In genomic region chr1:170800243-170800642, GRCh38 we compare ENCODE assay signal across 3 cellular contexts.
TF ChIP-seq lines count a peak whose summit lies in the region.

No MANE protein-coding gene starts in this region.

TF ChIP-seq in GM23338, 12 proteins besides CTCF, POLR2A, EP300 and RAD21 (continues in another document):
- TF ChIP-seq REST (IDR thresholded peaks at IDR 0.05; ENCODE audit: unreplicated experiment): no peak

TF ChIP-seq in SK-N-SH, 30 proteins besides CTCF, POLR2A, EP300 and RAD21 (continued from another document):
- TF ChIP-seq IRF3 (IDR thresholded peaks at IDR 0.05; ENCODE audit: low read depth, low read length) (no peak), TCF12 (IDR thresholded peaks at IDR 0.05) (peak; percentile 64), POLR2AphosphoS5 (IDR thresholded peaks at IDR 0.05; ENCODE audit: low read depth, low read length) (no peak), JUND (IDR thresholded peaks at IDR 0.05) (peak; percentile 32; the same call in 1 of the 2 replicates), CHD2 (IDR thresholded peaks at IDR 0.05; ENCODE audit: low read length, partially characterized antibody) (no peak), GATA2 (CRISPR knock-in tag; IDR thresholded peaks at IDR 0.05) (no peak), GABPA (IDR thresholded peaks at IDR 0.05; ENCODE audit: low read depth) (no peak), PBX3 (IDR thresholded peaks at IDR 0.05) (0 out of 2 replicates have a peak, but pooled peaks have one; percentile 28), YY1 (IDR thresholded peaks at IDR 0.05; ENCODE audit: low read depth) (no peak), TEAD4 (IDR thresholded peaks at IDR 0.05; ENCODE audit: borderline replicate concordance, insufficient read depth) (no peak), FOXM1 (IDR thresholded peaks at IDR 0.05; ENCODE audit: low read depth) (peak; percentile 53; the same call in 1 of the 2 replicates)
TF ChIP-seq in SK-N-SH: peak in this region for 6.

TF ChIP-seq in WTC11, 78 proteins besides CTCF, POLR2A, EP300 and RAD21 (continued from another document):
- no peak for TF ChIP-seq MLX (CRISPR knock-in tag; IDR thresholded peaks at IDR 0.05)
- TF ChIP-seq IRF1 (CRISPR knock-in tag; IDR thresholded peaks at IDR 0.05): no peak
- TF ChIP-seq STAT6 (CRISPR knock-in tag; conservative IDR thresholded peaks at IDR 0.05; ENCODE audit: low read depth): no peak
- no peak for TF ChIP-seq ELF4 (CRISPR knock-in tag; IDR thresholded peaks at IDR 0.05; ENCODE audit: low read depth)
- no peak for TF ChIP-seq NFATC4 (CRISPR knock-in tag; IDR thresholded peaks at IDR 0.05)
- TF ChIP-seq SMAD4 (CRISPR knock-in tag; IDR thresholded peaks at IDR 0.05): no peak
- no peak for TF ChIP-seq CBFB (CRISPR knock-in tag; IDR thresholded peaks at IDR 0.05; ENCODE audit: low read depth)
- TF ChIP-seq NFYB (CRISPR knock-in tag; conservative IDR thresholded peaks at IDR 0.05; ENCODE audit: low read depth): no peak
- TF ChIP-seq NR3C1 (CRISPR knock-in tag; conservative IDR thresholded peaks at IDR 0.05; ENCODE audit: low read depth): no peak
- no peak for TF ChIP-seq KAT7 (CRISPR knock-in tag; IDR thresholded peaks at IDR 0.05; ENCODE audit: borderline replicate concordance)
- TF ChIP-seq GRHL2 (CRISPR knock-in tag; IDR thresholded peaks at IDR 0.05; ENCODE audit: insufficient replicate concordance, severe bottlenecking): no peak
